18 cellular contexts compared by ENCODE assay signal in genomic region chr4:173436866-173437265, GRCh38. TPM values are rescaled to one million over a fixed set of nuclear protein-coding genes. Genes with fewer than 3 reads are reported as not detected.
"Had no signal": no experiment of that assay in that cellular context is flagged by ENCODE, and none has a peak within 500 bp of the region (broad histone marks: within the 10 kb centered on the region; RNA-seq: fewer than 3 reads in every experiment).

No MANE protein-coding gene starts in this region.

- ATAC-seq: activated CD8-positive, alpha-beta T cell treated with anti-CD3 and anti-CD28 coated beads, Interleukin-2, amount 10 ng/mL, durations not matched to agents 7 days and 5 days; body of pancreas; stimulated activated memory B cell treated with anti-CD40 and anti-IgM and Interleukin-4, amounts not matched to agents 10 μg/mL and 1 μg/mL and 100 μg/mL, for 72 hours had no signal

- H3K4me1 Mint-ChIP-seq: activated B cell treated with CpG ODN at 0.5 μM for 24 hours had no signal

- H3K27ac Mint-ChIP-seq: activated B cell treated with CpG ODN at 0.5 μM for 24 hours; activated CD8-positive, alpha-beta T cell treated with anti-CD3 and anti-CD28 coated beads, Interleukin-2, amount 10 ng/mL, durations not matched to agents 7 days and 5 days; activated naive CD4-positive, alpha-beta T cell treated with anti-CD3 and anti-CD28 coated beads, Interleukin-2, amount 50 U/mL, for 24 hours; nephron; stimulated activated memory B cell treated with anti-CD40 and anti-IgM and Interleukin-4, amounts not matched to agents 10 μg/mL and 1 μg/mL and 100 μg/mL, for 72 hours had no signal

- H3K4me3 Mint-ChIP-seq: activated B cell treated with CpG ODN at 0.5 μM for 24 hours; activated CD8-positive, alpha-beta T cell treated with anti-CD3 and anti-CD28 coated beads, Interleukin-2, amount 10 ng/mL, durations not matched to agents 7 days and 5 days; activated naive CD4-positive, alpha-beta T cell treated with anti-CD3 and anti-CD28 coated beads, Interleukin-2, amount 50 U/mL, for 24 hours; nephron; stimulated activated memory B cell treated with anti-CD40 and anti-IgM and Interleukin-4, amounts not matched to agents 10 μg/mL and 1 μg/mL and 100 μg/mL, for 72 hours had no signal

- H3K27me3 Mint-ChIP-seq: activated B cell treated with CpG ODN at 0.5 μM for 24 hours; stimulated activated memory B cell treated with anti-CD40 and anti-IgM and Interleukin-4, amounts not matched to agents 10 μg/mL and 1 μg/mL and 100 μg/mL, for 72 hours had no signal

- H3K36me3 ChIP-seq: adrenal gland, left ventricle myocardium inferior, thyroid gland had no signal

- H3K36me3 Mint-ChIP-seq: activated naive CD4-positive, alpha-beta T cell treated with anti-CD3 and anti-CD28 coated beads, Interleukin-2, amount 50 U/mL, for 24 hours; stimulated activated memory B cell treated with anti-CD40 and anti-IgM and Interleukin-4, amounts not matched to agents 10 μg/mL and 1 μg/mL and 100 μg/mL, for 72 hours had no signal

- H3K27ac ChIP-seq: adrenal gland, body of pancreas, left ventricle myocardium inferior, thyroid gland had no signal

- H3K27me3 ChIP-seq: adrenal gland, body of pancreas, thyroid gland had no signal

- DNase-seq: activated B cell treated with CpG ODN at 0.5 μM for 24 hours; activated CD4-positive, alpha-beta T cell treated with anti-CD3 and anti-CD28 coated beads for 48 hours; activated CD8-positive, alpha-beta memory T cell treated with anti-CD3 and anti-CD28 coated beads, Interleukin-2, amount 50 U/mL, for 4 hours; activated CD8-positive, alpha-beta T cell treated with anti-CD3 and anti-CD28 coated beads, Interleukin-2, amount 10 ng/mL, durations not matched to agents 7 days and 5 days; activated effector memory CD4-positive, alpha-beta T cell treated with anti-CD3 and anti-CD28 coated beads, Interleukin-2, amount 50 U/mL, for 16 hours; activated T-cell treated with anti-CD3 and anti-CD28 coated beads, Interleukin-2, amount 50 U/mL, for 48 hours; adrenal gland; body of pancreas; caudate nucleus; left ventricle myocardium inferior; stimulated activated CD4-positive, alpha-beta T cell treated with anti-CD3 and anti-CD28 coated beads, Interleukin-2, amount 100 ng/mL, for 48 hours; T-helper 2 cell; thyroid gland had no signal

- H3K9me3 ChIP-seq: adrenal gland, body of pancreas, left ventricle myocardium inferior, thyroid gland had no signal

- H3K4me1 ChIP-seq: adrenal gland, body of pancreas, left ventricle myocardium inferior, thyroid gland had no signal

- H3K9me3 Mint-ChIP-seq: activated B cell treated with CpG ODN at 0.5 μM for 24 hours; activated naive CD4-positive, alpha-beta T cell treated with anti-CD3 and anti-CD28 coated beads, Interleukin-2, amount 50 U/mL, for 24 hours; nephron had no signal

- H3K4me3 ChIP-seq: adrenal gland, body of pancreas, left ventricle myocardium inferior, thyroid gland had no signal

RNA-seq across cellular contexts. Expression of gene SCRG1, which starts 38.0 kb away (rescaled TPM):
- total RNA-seq: activated B cell treated with CpG ODN at 0.5 μM for 24 hours; activated CD8-positive, alpha-beta T cell treated with anti-CD3 and anti-CD28 coated beads, Interleukin-2, amount 10 ng/mL, durations not matched to agents 7 days and 5 days; body of pancreas; kidney epithelial cell; pulmonary artery endothelial cell had no signal
